Comparison of ENCODE assay signal across 26 cellular contexts in genomic region chr5:97635553-97635952, GRCh38.
A peak's percentile ranks its signal among the peaks of the same experiment; 100 is the strongest.
DNase-seq lines count a peak whose midpoint lies in the region; ATAC-seq and TF ChIP-seq lines count a peak whose summit lies in the region.
"Had no signal": no experiment of that assay in that cellular context is flagged by ENCODE, and none has a peak within 500 bp of the region (broad histone marks: within the 10 kb centered on the region; RNA-seq: fewer than 3 reads in every experiment).

No MANE protein-coding gene starts in this region.

- H4K20me1 ChIP-seq in MM.1S (ENCODE audit: insufficient read depth, low read length), result no peaks in the 10 kb centered on the region
- no peaks in the 10 kb centered on the region for H4K20me1 ChIP-seq in PC-9 (ENCODE audit: insufficient read depth)

- H3K4me1 ChIP-seq in MM.1S (ENCODE audit: low read length) (no peaks in the 10 kb centered on the region), PC-9 (replicated peaks; ENCODE audit: insufficient read depth) (no peaks in the 10 kb centered on the region)
- H3K4me1 ChIP-seq: BE2C, HAP-1, left ventricle myocardium inferior, psoas muscle, sigmoid colon, upper lobe of right lung had no signal

- H3K27ac ChIP-seq in MM.1S (ENCODE audit: low read length), result no peak overlapping the region
- no peak overlapping the region for H3K27ac ChIP-seq in PC-9
- H3K27ac ChIP-seq: left ventricle myocardium inferior, psoas muscle, sigmoid colon, upper lobe of right lung had no signal

- no peaks in the 10 kb centered on the region for H3F3A ChIP-seq in MM.1S (ENCODE audit: insufficient read depth, low read length)
- H3F3A ChIP-seq in PC-9 (ENCODE audit: insufficient read depth, low read depth), result no peaks in the 10 kb centered on the region

- no peaks in the 10 kb centered on the region for H3K79me2 ChIP-seq in MM.1S (ENCODE audit: low read length)
- no peaks in the 10 kb centered on the region for H3K79me2 ChIP-seq in PC-9 (ENCODE audit: low read depth)

- H3K4me3 ChIP-seq in GM12865 (ENCODE audit: low read depth, low read length), result no peak overlapping the region
- no peak overlapping the region for H3K4me3 ChIP-seq in MM.1S (ENCODE audit: low read length)
- no peak overlapping the region for H3K4me3 ChIP-seq in PC-9
- H3K4me3 ChIP-seq: HAP-1, left ventricle myocardium inferior, MG63, psoas muscle, sigmoid colon, upper lobe of right lung had no signal

- ATAC-seq in GM18907 (IDR thresholded peaks at IDR 0.05; ENCODE audit: unreplicated experiment) (peak; percentile 91), HG02852 (IDR thresholded peaks at IDR 0.05; ENCODE audit: unreplicated experiment) (peak; percentile 47)
- ATAC-seq: naive thymus-derived CD4-positive, alpha-beta T cell; PC-3; psoas muscle; Right ventricle myocardium inferior; stimulated activated naive B cell treated with anti-CD40 and anti-IgM and Interleukin-4, amounts not matched to agents 10 μg/mL and 1 μg/mL and 100 μg/mL, for 72 hours; upper lobe of right lung had no signal

- H3K36me3 ChIP-seq in MM.1S (replicated peaks; ENCODE audit: insufficient read depth, low read length), result no peaks in the 10 kb centered on the region
- no peaks in the 10 kb centered on the region for H3K36me3 ChIP-seq in PC-9 (ENCODE audit: low read depth)
- H3K36me3 ChIP-seq: BE2C, HAP-1, left ventricle myocardium inferior, MG63, sigmoid colon, upper lobe of right lung had no signal

- H3K27me3 ChIP-seq in MM.1S (replicated peaks; ENCODE audit: insufficient read depth, low read length), result no peaks in the 10 kb centered on the region
- H3K27me3 ChIP-seq in PC-9 (ENCODE audit: insufficient read depth, low read depth), result no peaks in the 10 kb centered on the region
- H3K27me3 ChIP-seq: BE2C, MG63, sigmoid colon, upper lobe of right lung had no signal

- peak; percentile 27 for DNase-seq in GM12865 (ENCODE audit: low read depth)
- DNase-seq in MM.1S, result peak; percentile 76
- DNase-seq in PC-9, result no peak
- DNase-seq in NCI-H1105 (lab: John Stamatoyannopoulos, UW), result no peak
- DNase-seq in activated CD8-positive, alpha-beta memory T cell treated with anti-CD3 and anti-CD28 coated beads for 24 hours, result no peak
- DNase-seq in foreskin melanocyte, result no peak
- DNase-seq: ACHN; activated CD4-positive, alpha-beta T cell treated with anti-CD3 and anti-CD28 coated beads for 4 hours; activated gamma-delta T cell; activated T-cell treated with anti-CD3 and anti-CD28 coated beads, Interleukin-2, amount 50 U/mL, for 1 hour; BE2C; glutamatergic neuron; islet precursor cell; KG1; left ventricle myocardium inferior; MG63; naive thymus-derived CD4-positive, alpha-beta T cell; PC-3; psoas muscle; sigmoid colon; stimulated activated naive B cell treated with anti-CD40 and anti-IgM and Interleukin-4, amounts not matched to agents 10 μg/mL and 1 μg/mL and 100 μg/mL, for 72 hours; upper lobe of right lung had no signal

- intact Hi-C loops in PC-9 (cut with micrococcal nuclease; ENCODE audit: unreplicated experiment), result no loop called here

- CTCF ChIA-PET in PC-9 (lab: Charles Lee), result no interaction called here

- H3K9me2 ChIP-seq in MM.1S (replicated peaks; ENCODE audit: insufficient read depth, low read length), result no peaks in the 10 kb centered on the region
- no peaks in the 10 kb centered on the region for H3K9me2 ChIP-seq in PC-9 (ENCODE audit: insufficient read depth)

- no peak overlapping the region for H3K9ac ChIP-seq in MM.1S (ENCODE audit: low read length)

- TF ChIP-seq CTCF in GM12865 (IDR thresholded peaks at IDR 0.05; ENCODE audit: insufficient read depth, low read depth, low read length, missing control alignments), result no peak
- no peak for TF ChIP-seq CTCF in MM.1S (IDR thresholded peaks at IDR 0.05; ENCODE audit: low read length)
- TF ChIP-seq CTCF in PC-9 (conservative IDR thresholded peaks at IDR 0.05), result no peak

- no peak overlapping the region for H2AFZ ChIP-seq in MM.1S (ENCODE audit: low read length)
- H2AFZ ChIP-seq in PC-9, result no peak overlapping the region

- POLR2A ChIA-PET in PC-9 (lab: Charles Lee; ENCODE audit: unreplicated experiment), result no interaction called here

- H3K4me2 ChIP-seq in MM.1S (ENCODE audit: low read depth, low read length), result no peak overlapping the region
- no peak overlapping the region; the same call in 1 of the 2 replicates for H3K4me2 ChIP-seq in PC-9

- no TSS peak for BruUV-seq in PC-9 (replicated peaks; lab: Mats Ljungman, UMichigan)

- H3K9me3 ChIP-seq in MM.1S (replicated peaks; ENCODE audit: insufficient read depth, low read length) (no peaks in the 10 kb centered on the region), PC-9 (ENCODE audit: insufficient read depth, low read depth) (no peaks in the 10 kb centered on the region)
- H3K9me3 ChIP-seq: BE2C, HAP-1, left ventricle myocardium inferior, psoas muscle, sigmoid colon, upper lobe of right lung had no signal

Comparison
In these comparisons a context has a peak if more than half of its experiments do, and no peak if none do; other contexts are left out.
1. DNase-seq: peak in GM12865 (single experiment) and MM.1S (single experiment); none in PC-9 (0 of 2), NCI-H1105 (single experiment), activated CD8-positive, alpha-beta memory T cell treated with anti-CD3 and anti-CD28 coated beads for 24 hours (single experiment) and foreskin melanocyte (single experiment).